In genomic region chr13:42333613-42334328, GRCh38 we compare ENCODE assay signal across 8 cellular contexts.
DNase-seq lines count a peak whose midpoint lies in the region; ATAC-seq and TF ChIP-seq lines count a peak whose summit lies in the region.

No MANE protein-coding gene starts in this region.

- ATAC-seq in GM21529 (IDR thresholded peaks at IDR 0.05; ENCODE audit: unreplicated experiment) (peak; percentile 83), GM21526 (IDR thresholded peaks at IDR 0.05; ENCODE audit: low FRiP score, unreplicated experiment) (no peak)

- no peak overlapping the region for H3K4me3 ChIP-seq in astrocyte of the spinal cord (ENCODE audit: low read depth, low read length)

- DNase-seq in DMS153 treated with DMSO at 0.1 percent for 48 hours (lab: John Stamatoyannopoulos, UW; ENCODE audit: unreplicated experiment): peak; percentile 2
- DNase-seq in DMS153 (lab: John Stamatoyannopoulos, UW): no peak
- DNase-seq in NCI-H146 (lab: John Stamatoyannopoulos, UW): peak; percentile 73
- peak; percentile 67 for DNase-seq in astrocyte of the spinal cord (ENCODE audit: low read depth, low spot score)
- DNase-seq in lung microvascular endothelial cell (ENCODE audit: low read depth in 2 of 2): peak; percentile 7 to 70
- DNase-seq in NK-92 treated with Interleukin-12 subunit alpha and Interleukin-12 subunit beta, amount 100 ng/mL, for 24 hours (lab: John Stamatoyannopoulos, UW): no peak

- TF ChIP-seq CTCF in astrocyte of the spinal cord (IDR thresholded peaks at IDR 0.05; ENCODE audit: low read depth, low read length): peak; percentile 79

- in situ Hi-C loops in astrocyte of the spinal cord (cut with HindIII; ENCODE audit: low sequenced_read_pairs): no loop called here

Comparison
In these comparisons a context has a peak if more than half of its experiments do, and no peak if none do; other contexts are left out.
1. DNase-seq: peak in DMS153 treated with DMSO at 0.1 percent for 48 hours (single experiment), NCI-H146 (single experiment), astrocyte of the spinal cord (single experiment) and lung microvascular endothelial cell (2 of 2); none in DMS153 (single experiment) and NK-92 treated with Interleukin-12 subunit alpha and Interleukin-12 subunit beta, amount 100 ng/mL, for 24 hours (single experiment).